Comparison of ENCODE assay signal across 21 cellular contexts in genomic region chr3:72744330-72744729, GRCh38.
DNase-seq lines count a peak whose midpoint lies in the region; ATAC-seq and TF ChIP-seq lines count a peak whose summit lies in the region.
"Had no signal": no experiment of that assay in that cellular context is flagged by ENCODE, and none has a peak within 500 bp of the region (broad histone marks: within the 10 kb centered on the region; RNA-seq: fewer than 3 reads in every experiment).

No MANE protein-coding gene starts in this region.

- H3K27ac ChIP-seq in VCaP, result peak overlapping the region; percentile 100
- H3K27ac ChIP-seq: 22Rv1, GM23248, KMS-11, SJSA1 had no signal

- no peaks in the 10 kb centered on the region for H3K9me3 Mint-ChIP-seq in nephron

- no peak for ATAC-seq in HG03571 (IDR thresholded peaks at IDR 0.05; ENCODE audit: unreplicated experiment)

- no peaks in the 10 kb centered on the region for H3K36me3 Mint-ChIP-seq in nephron (ENCODE audit: low read depth)

- peak overlapping the region in 2 of 3 experiments; percentile 3 to 4 for H3K27ac Mint-ChIP-seq in nephron

- H3K4me1 Mint-ChIP-seq in nephron, result peaks cover 50% of the 10 kb centered on the region

- TF ChIP-seq CTCF in VCaP (conservative IDR thresholded peaks at IDR 0.05), result no peak
- no peak for TF ChIP-seq CTCF in nephron (IDR thresholded peaks at IDR 0.05; ENCODE audit: unreplicated experiment in 3 of 3)

- H3K27me3 Mint-ChIP-seq in nephron (ENCODE audit: low read depth), result peaks cover 28% of the 10 kb centered on the region

- DNase-seq in DMS53 (lab: John Stamatoyannopoulos, UW) (peak; percentile 0), DMS53 treated with DMSO at 0.1 percent for 48 hours (lab: John Stamatoyannopoulos, UW; ENCODE audit: unreplicated experiment) (no peak), HUDEP-2 (lab: John Stamatoyannopoulos, UW; ENCODE audit: unreplicated experiment in 76 of 76) (peak in 42 of 76 experiments; percentile 4 to 71 (median 37)), NCI-H526 treated with DMSO at 0.1 percent for 48 hours (lab: John Stamatoyannopoulos, UW) (no peak), hepatic stellate cell (ENCODE audit: low spot score) (no peak)
- DNase-seq: AML-193, COR-L47, DMS 273 treated with DMSO at 0.1 percent for 48 hours, GF-D8, GM23248, NCI-H1417 treated with DMSO at 0.1 percent for 48 hours, NCI-H2029, NCI-H510A, NCI-H774, Peyer's patch had no signal

- no peak overlapping the region for H3K4me3 Mint-ChIP-seq in nephron

Comparison
In these comparisons a context has a peak if more than half of its experiments do, and no peak if none do; other contexts are left out.
1. DNase-seq: peak in DMS53 (single experiment) and HUDEP-2 (42 of 76); none in DMS53 treated with DMSO at 0.1 percent for 48 hours (single experiment), NCI-H526 treated with DMSO at 0.1 percent for 48 hours (single experiment) and hepatic stellate cell (single experiment).